Comparison of ENCODE assay signal across 8 cellular contexts in genomic region chr12:114684870-114685273, GRCh38. TPM values are rescaled to one million over a fixed set of nuclear protein-coding genes. Genes with fewer than 3 reads are reported as not detected.
DNase-seq lines count a peak whose midpoint lies in the region; ATAC-seq and TF ChIP-seq lines count a peak whose summit lies in the region.

No MANE protein-coding gene starts in this region.

- CTCF ChIA-PET in Caco-2 (lab: Charles Lee), result interaction anchor here (0.6 to 2.3 kb wide), 17 partner anchors 12 to 1089 kb away, joined by 3 to 52 read pairs (median 5); no protein-coding TSS in a partner anchor

- H3K36me3 ChIP-seq in Caco-2 (ENCODE audit: control insufficient read depth, insufficient read depth, low read length) (no peaks in the 10 kb centered on the region), prostate gland (peaks cover 0 to 5% of the 10 kb centered on the region in 2 donors)

- H3K27me3 ChIP-seq in Caco-2 (replicated peaks; ENCODE audit: control insufficient read depth, insufficient read depth, low read length) (no peaks in the 10 kb centered on the region), prostate gland (replicated peaks; ENCODE audit: insufficient read depth) (no peaks in the 10 kb centered on the region)

- peak overlapping the region; percentile 88 to 98 for H3K27ac ChIP-seq in prostate gland

- TF ChIP-seq CTCF in Caco-2 (IDR thresholded peaks at IDR 0.05; ENCODE audit: insufficient read depth in 1 of 2, low read depth in 1 of 2, low read length in 1 of 2, severe bottlenecking in 1 of 2, unreplicated experiment in 1 of 2) (no peak), glutamatergic neuron (IDR thresholded peaks at IDR 0.05; ENCODE audit: partially characterized antibody, unreplicated experiment) (no peak), prostate gland (IDR thresholded peaks at IDR 0.05) (no peak)

- TSS peak; percentile 82 for BruUV-seq in Caco-2 (replicated peaks; lab: Mats Ljungman, UMichigan)

- peaks cover 25% of the 10 kb centered on the region for H3K4me1 ChIP-seq in Caco-2
- H3K4me1 ChIP-seq in prostate gland (replicated peaks), result peaks cover 24% of the 10 kb centered on the region

- ATAC-seq in SK-N-SH treated with all-trans-retinoic acid at 6 μM for 48 hours, result no peak
- ATAC-seq in GM18511 (IDR thresholded peaks at IDR 0.05; ENCODE audit: unreplicated experiment), result no peak
- no peak for ATAC-seq in GM21717 (IDR thresholded peaks at IDR 0.05; ENCODE audit: unreplicated experiment)

- H3K9me3 Mint-ChIP-seq in Caco-2 (ENCODE audit: unreplicated experiment) (no peaks in the 10 kb centered on the region), glutamatergic neuron (ENCODE audit: unreplicated experiment) (peaks cover 13% of the 10 kb centered on the region)

- peaks cover 45% of the 10 kb centered on the region for H3K36me3 Mint-ChIP-seq in Caco-2 (ENCODE audit: insufficient read depth, unreplicated experiment)
- no peaks in the 10 kb centered on the region for H3K36me3 Mint-ChIP-seq in glutamatergic neuron (ENCODE audit: unreplicated experiment)

- peak overlapping the region; percentile 90 for H3K4me3 Mint-ChIP-seq in Caco-2 (ENCODE audit: unreplicated experiment)
- peak overlapping the region; percentile 68 for H3K4me3 Mint-ChIP-seq in glutamatergic neuron (ENCODE audit: unreplicated experiment)

- H3K4me3 ChIP-seq in Caco-2 (ENCODE audit: low read depth, low read length) (peak overlapping the region; percentile 65), prostate gland (peak overlapping the region; percentile 89 to 94)

- H3K27me3 Mint-ChIP-seq in Caco-2 (ENCODE audit: insufficient read depth, unreplicated experiment), result no peaks in the 10 kb centered on the region
- peaks cover 60% of the 10 kb centered on the region for H3K27me3 Mint-ChIP-seq in glutamatergic neuron (ENCODE audit: unreplicated experiment)

- intact Hi-C loops in Caco-2 (cut with micrococcal nuclease; ENCODE audit: unreplicated experiment) (loop anchor here (1.0 to 10.0 kb wide), 7 partner anchors 18 to 475 kb away; no protein-coding TSS in a partner anchor), prostate gland (cut with DNase I) (loop anchor here (5.0 to 10.0 kb wide), 3 partner anchors 232 to 1170 kb away; no protein-coding TSS in a partner anchor)

- 2% methylated on average over 24 of the region's 24 CpGs for WGBS in prostate gland

- DNase-seq in Caco-2, result no peak
- no peak for DNase-seq in glutamatergic neuron
- DNase-seq in prostate gland (ENCODE audit: low spot score), result no peak
- no peak for DNase-seq in NCI-H345 treated with DMSO at 0.1 percent for 48 hours (lab: John Stamatoyannopoulos, UW; ENCODE audit: unreplicated experiment)
- no peak for DNase-seq in dedifferentiated amniotic fluid mesenchymal stem cell (ENCODE audit: extremely low spot score)

- H3K4me1 Mint-ChIP-seq in Caco-2 (ENCODE audit: low read depth, unreplicated experiment) (peaks cover 31% of the 10 kb centered on the region), glutamatergic neuron (ENCODE audit: low read depth, unreplicated experiment) (peaks cover 9% of the 10 kb centered on the region)

- no peak for TF ChIP-seq POLR2A in prostate gland (IDR thresholded peaks at IDR 0.05)

- no peaks in the 10 kb centered on the region for H3K9me3 ChIP-seq in Caco-2
- H3K9me3 ChIP-seq in prostate gland, result no peaks in the 10 kb centered on the region

- H3K27ac Mint-ChIP-seq in Caco-2 (ENCODE audit: unreplicated experiment) (peak overlapping the region; percentile 93), glutamatergic neuron (ENCODE audit: unreplicated experiment) (no peak overlapping the region)

- POLR2A ChIA-PET in Caco-2 (lab: Charles Lee), result interaction anchor here (0.7 to 2.3 kb wide), 15 partner anchors 13 to 542 kb away, joined by 3 to 62 read pairs (median 5); no protein-coding TSS in a partner anchor

TF ChIP-seq in SK-N-SH treated with all-trans-retinoic acid at 6 μM for 48 hours, 23 proteins besides CTCF, POLR2A, EP300 and RAD21:
- TF ChIP-seq CREB5 (CRISPR knock-in tag; IDR thresholded peaks at IDR 0.05; ENCODE audit: low read depth), result no peak
- peak; percentile 12; the same call in 1 of the 2 replicates for TF ChIP-seq SNAI2 (CRISPR knock-in tag; IDR thresholded peaks at IDR 0.05)
- TF ChIP-seq CSDC2 (CRISPR knock-in tag; IDR thresholded peaks at IDR 0.05), result no peak
- no peak for TF ChIP-seq ZFP30 (CRISPR knock-in tag; IDR thresholded peaks at IDR 0.05)
- TF ChIP-seq ZNF70 (CRISPR knock-in tag; IDR thresholded peaks at IDR 0.05), result no peak
- TF ChIP-seq CSRNP3 (CRISPR knock-in tag; IDR thresholded peaks at IDR 0.05), result no peak
- no peak for TF ChIP-seq RARB (CRISPR knock-in tag; IDR thresholded peaks at IDR 0.05)
TF ChIP-seq in SK-N-SH treated with all-trans-retinoic acid at 6 μM for 48 hours: peak in this region for 1.

RNA-seq across cellular contexts. Expression of gene TBX3, which starts 0.9 kb away (rescaled TPM):
- 47.2 and 54.0 TPM in 2 replicates for total RNA-seq in Caco-2 (2022)
- 3.0 TPM for total RNA-seq in glutamatergic neuron (ENCODE audit: unreplicated experiment)
- 100 to 1,000 TPM; 155 to 259 TPM for total RNA-seq in prostate gland

Comparison
In these comparisons a context has a peak if more than half of its experiments do, and no peak if none do; other contexts are left out.
1. RNA of gene TBX3, which starts 0.9 kb away (total RNA-seq): 155 to 259 TPM in prostate gland and 47.2 to 54.0 TPM in Caco-2; 3.0 TPM in glutamatergic neuron (single experiment); every median in the first group is over 10 times any median in the second.